Comparison of ENCODE assay signal across 10 cellular contexts in genomic region chr14:103519837-103520212, GRCh38. TPM values are rescaled to one million over a fixed set of nuclear protein-coding genes. Genes with fewer than 3 reads are reported as not detected.
DNase-seq lines count a peak whose midpoint lies in the region; TF ChIP-seq lines count a peak whose summit lies in the region.
"Had no signal": no experiment of that assay in that cellular context is flagged by ENCODE, and none has a peak within 500 bp of the region (broad histone marks: within the 10 kb centered on the region; RNA-seq: fewer than 3 reads in every experiment).

No MANE protein-coding gene starts in this region.

- H2AFZ ChIP-seq in H9 (ENCODE audit: low read length), result no peak overlapping the region

- H3K4ac ChIP-seq in H9 (ENCODE audit: low read depth, low read length), result no peak overlapping the region

- H3K9ac ChIP-seq in H9 (ENCODE audit: extremely low read depth, insufficient read length, low read length), result no peak overlapping the region

- H3K36me3 Mint-ChIP-seq in H9 (ENCODE audit: insufficient read depth in 1 of 3, low read depth in 3 of 3) (peaks cover 10 to 15% (median 13%) of the 10 kb centered on the region in 3 experiments), chondrocyte (ENCODE audit: low read depth) (no peaks in the 10 kb centered on the region), nephron (ENCODE audit: low read depth) (peaks cover 8% of the 10 kb centered on the region)

- H3K9me3 ChIP-seq in A673 (ENCODE audit: low read depth, low read length, poor library complexity, severe bottlenecking), result no peaks in the 10 kb centered on the region
- H3K9me3 ChIP-seq in H9 (ENCODE audit: control insufficient read depth, low read depth, low read length), result no peaks in the 10 kb centered on the region
- H3K9me3 ChIP-seq: SJCRH30 had no signal

- H3K4me2 ChIP-seq in H9 (ENCODE audit: insufficient read depth, insufficient read length, low read length), result no peak overlapping the region

- no CpG with 5 or more reads among the region's 22 CpGs for WGBS in H9 (ENCODE audit: extremely low coverage, insufficient read length, low lambda C conversion rate)

- no peak overlapping the region for H3K23ac ChIP-seq in H9 (ENCODE audit: insufficient read length, low read depth, low read length)

- H3K36me3 ChIP-seq in A673 (ENCODE audit: insufficient read depth, low read length, poor library complexity, severe bottlenecking), result peaks cover 15% of the 10 kb centered on the region
- H3K36me3 ChIP-seq: SJCRH30 had no signal

- H3K56ac ChIP-seq in H9 (ENCODE audit: insufficient read length, low read depth, low read length), result no peak overlapping the region

- TF ChIP-seq CTCF in A673 (conservative IDR thresholded peaks at IDR 0.05; ENCODE audit: low read depth, low read length) (no peak), H9 (conservative IDR thresholded peaks at IDR 0.05) (no peak), chondrocyte (IDR thresholded peaks at IDR 0.05) (no peak), nephron (IDR thresholded peaks at IDR 0.05; ENCODE audit: unreplicated experiment in 3 of 3) (no peak)

- no peak overlapping the region for H2BK20ac ChIP-seq in H9 (ENCODE audit: low read depth, low read length, poor library complexity, severe bottlenecking)

- H4K8ac ChIP-seq in H9 (replicated peaks; ENCODE audit: insufficient read length, low read depth, low read length), result no peak overlapping the region

- no peak overlapping the region for H3K18ac ChIP-seq in H9 (ENCODE audit: insufficient read length, low read depth, low read length)

- H2BK12ac ChIP-seq in H9 (ENCODE audit: insufficient read length, low read depth, low read length), result no peak overlapping the region

- H3K27me3 Mint-ChIP-seq in H9 (ENCODE audit: low read depth), result peaks cover 17% of the 10 kb centered on the region
- no peaks in the 10 kb centered on the region for H3K27me3 Mint-ChIP-seq in chondrocyte (ENCODE audit: low read depth)
- H3K27me3 Mint-ChIP-seq in nephron (ENCODE audit: low read depth), result peaks cover 26% of the 10 kb centered on the region

- intact Hi-C loops in A673 (cut with micrococcal nuclease; ENCODE audit: unreplicated experiment), result no loop called here

- H3K4me1 Mint-ChIP-seq in H9 (peaks cover 17 to 39% of the 10 kb centered on the region in 2 experiments), chondrocyte (ENCODE audit: low read depth) (peaks cover 34% of the 10 kb centered on the region), nephron (peaks cover 53% of the 10 kb centered on the region)

- peaks cover 12% of the 10 kb centered on the region for H3K23me2 ChIP-seq in H9 (ENCODE audit: insufficient read length, low read depth, low read length, poor library complexity, severe bottlenecking)

- H3K27ac Mint-ChIP-seq in H9 (peak overlapping the region in 1 of 3 experiments; percentile 91; a peak in 2 of 7 replicates), chondrocyte (ENCODE audit: unreplicated experiment) (peak overlapping the region; percentile 75), nephron (peak overlapping the region in 2 of 3 experiments; percentile 70 to 92)

- H2BK5ac ChIP-seq in H9 (ENCODE audit: insufficient read length, low read length), result no peak overlapping the region

- H4K5ac ChIP-seq in H9 (ENCODE audit: insufficient read length, low read depth, low read length), result no peak overlapping the region

- no peak for DNase-seq in A673 (ENCODE audit: low spot score)
- DNase-seq in H9, result no peak
- DNase-seq in chondrocyte (ENCODE audit: low spot score), result peak; percentile 92
- DNase-seq in superior temporal gyrus (ENCODE audit: extremely low spot score), result no peak
- no peak for DNase-seq in NCI-H2171 treated with DMSO at 0.1 percent for 48 hours (lab: John Stamatoyannopoulos, UW)
- no peak for DNase-seq in activated effector memory CD4-positive, alpha-beta T cell treated with Interleukin-2 at 50 U/mL for 16 hours
- no peak for DNase-seq in COLO829 (ENCODE audit: low spot score)
- DNase-seq: SJCRH30; stimulated activated CD4-positive, alpha-beta T cell treated with anti-CD3 and anti-CD28 coated beads, Interleukin-2, amount 100 ng/mL, for 48 hours had no signal

- H3K4me3 ChIP-seq in A673 (ENCODE audit: low read depth, low read length, poor library complexity, severe bottlenecking), result no peak overlapping the region
- H3K4me3 ChIP-seq: SJCRH30 had no signal

- POLR2A ChIA-PET in A673 (lab: Charles Lee; ENCODE audit: low non-redundant PET), result no interaction called here

- H3K14ac ChIP-seq in H9 (ENCODE audit: insufficient read depth, low read length), result no peak overlapping the region

- H3K4me3 Mint-ChIP-seq in H9, result peak overlapping the region; percentile 42 to 73
- H3K4me3 Mint-ChIP-seq in chondrocyte (ENCODE audit: unreplicated experiment), result no peak overlapping the region
- H3K4me3 Mint-ChIP-seq in nephron, result peak overlapping the region; percentile 73 to 91 (median 87)

- H2AK5ac ChIP-seq in H9 (ENCODE audit: insufficient read length, low read length), result no peak overlapping the region

- H2BK15ac ChIP-seq in H9 (ENCODE audit: low read depth, low read length), result no peak overlapping the region

- no peaks in the 10 kb centered on the region for H3K79me2 ChIP-seq in H9 (ENCODE audit: insufficient read depth, low read length)

- no peak overlapping the region for H3T11ph ChIP-seq in H9 (ENCODE audit: low read length)

- H4K91ac ChIP-seq in H9 (ENCODE audit: insufficient read length, low read depth, low read length), result no peak overlapping the region

- CTCF ChIA-PET in A673 (lab: Charles Lee), result interaction anchor here (0.6 kb wide), 2 partner anchors 19 to 28 kb away, joined by 3 read pairs; no protein-coding TSS in a partner anchor

- no peak overlapping the region for H2BK120ac ChIP-seq in H9 (ENCODE audit: low read depth, low read length, poor library complexity, severe bottlenecking)

- TSS peak; percentile 78 for BruUV-seq in A673 (replicated peaks; lab: Mats Ljungman, UMichigan)

- no peaks in the 10 kb centered on the region for H3K79me1 ChIP-seq in H9 (ENCODE audit: insufficient read depth, low read depth, low read length, poor library complexity, severe bottlenecking)

- H3K27me3 ChIP-seq in A673 (replicated peaks; ENCODE audit: insufficient read depth, low read depth, low read length, poor library complexity) (no peaks in the 10 kb centered on the region), H9 (ENCODE audit: insufficient read depth, low read length) (peaks cover 7% of the 10 kb centered on the region; the same call in 1 of the 2 replicates)
- H3K27me3 ChIP-seq: SJCRH30 had no signal

- peaks cover 3% of the 10 kb centered on the region for H4K20me1 ChIP-seq in H9 (ENCODE audit: control insufficient read depth, insufficient read depth, insufficient read length)

- peaks cover 4 to 5% of the 10 kb centered on the region in 2 experiments; a peak in 3 of 5 replicates for H3K9me3 Mint-ChIP-seq in H9
- H3K9me3 Mint-ChIP-seq in chondrocyte (ENCODE audit: low read depth), result no peaks in the 10 kb centered on the region
- no peaks in the 10 kb centered on the region for H3K9me3 Mint-ChIP-seq in nephron

- H3K27ac ChIP-seq in A673 (ENCODE audit: low read depth, low read length, poor library complexity, severe bottlenecking) (peak overlapping the region; percentile 42), H9 (ENCODE audit: insufficient read length, low read depth, low read length) (no peak overlapping the region)
- H3K27ac ChIP-seq: SJCRH30 had no signal

- H3K4me1 ChIP-seq in A673 (ENCODE audit: insufficient read depth, low read length, poor library complexity, severe bottlenecking) (peaks cover 18% of the 10 kb centered on the region), H9 (ENCODE audit: insufficient read depth, low read length) (no peaks in the 10 kb centered on the region)

RNA-seq across cellular contexts. Expression of gene CKB, which starts 2.8 kb away (rescaled TPM):
- 118 and 183 TPM in 2 replicates for total RNA-seq in A673 (2021)
- total RNA-seq in H9 (2021), result 517 and 546 TPM in 2 replicates
- total RNA-seq in chondrocyte, result 81.0 to 141 TPM (median 139 TPM) in 3 replicates

RNA-seq across cellular contexts. Expression of gene TRMT61A, which starts 9.2 kb away (rescaled TPM):
- total RNA-seq in A673 (2021), result 19.3 and 23.6 TPM in 2 replicates
- total RNA-seq in H9 (2021), result 21.9 and 22.2 TPM in 2 replicates
- 9.9 to 10.3 TPM (median 10.0 TPM) in 3 replicates for total RNA-seq in chondrocyte

RNA-seq across cellular contexts. Expression of gene BAG5, which starts 42.6 kb away (rescaled TPM):
- total RNA-seq in A673 (2021) (35.4 and 39.8 TPM in 2 replicates), H9 (2021) (38.0 and 40.9 TPM in 2 replicates), chondrocyte (22.6 to 25.7 TPM (median 23.2 TPM) in 3 replicates)

RNA-seq across cellular contexts. Expression of gene COA8, which starts 42.9 kb away (rescaled TPM):
- total RNA-seq in A673 (2021) (48.6 and 51.0 TPM in 2 replicates), H9 (2021) (43.2 and 45.5 TPM in 2 replicates), chondrocyte (39.1 to 51.9 TPM (median 50.7 TPM) in 3 replicates)
